In the genomic region with DNA sequence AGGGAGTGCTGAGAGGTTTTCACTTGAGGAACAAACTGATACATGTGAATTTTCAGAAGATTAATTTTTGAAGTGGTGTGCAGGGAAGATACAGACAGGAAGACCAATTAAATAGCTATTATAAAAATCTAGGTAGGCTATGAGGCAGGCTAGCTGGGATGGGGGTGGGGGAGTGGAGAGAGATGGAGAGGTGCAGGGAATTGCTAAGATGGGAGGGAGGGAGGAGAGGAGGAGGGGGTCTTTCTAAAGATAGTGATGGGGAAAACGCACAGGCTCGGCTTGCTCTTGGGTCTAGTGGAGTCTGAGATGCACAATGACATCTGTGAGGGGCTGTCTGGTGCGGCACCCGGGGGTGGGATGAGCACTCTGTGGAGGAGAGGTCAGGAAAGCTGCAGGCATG, we compare ENCODE assay signal across 22 cellular contexts. TPM values are rescaled to one million over a fixed set of nuclear protein-coding genes. Genes with fewer than 3 reads are reported as not detected.
DNase-seq lines count a peak whose midpoint lies in the region; ATAC-seq and TF ChIP-seq lines count a peak whose summit lies in the region.
"Had no signal": no experiment of that assay in that cellular context is flagged by ENCODE, and none has a peak within 500 bp of the region (broad histone marks: within the 10 kb centered on the region; RNA-seq: fewer than 3 reads in every experiment).

No MANE protein-coding gene starts in this region.

- H3K4me1 Mint-ChIP-seq in activated CD8-positive, alpha-beta memory T cell treated with anti-CD3 and anti-CD28 coated beads, Interleukin-2, amount 10 ng/mL, durations not matched to agents 7 days and 5 days: peaks cover 13% of the 10 kb centered on the region
- peaks cover 36 to 40% of the 10 kb centered on the region in 2 experiments for H3K4me1 Mint-ChIP-seq in H9
- H3K4me1 Mint-ChIP-seq in glutamatergic neuron (ENCODE audit: low read depth, unreplicated experiment): peaks cover 18% of the 10 kb centered on the region
- H3K4me1 Mint-ChIP-seq: IgD-negative memory B cell had no signal

- H3K9me3 Mint-ChIP-seq in activated CD8-positive, alpha-beta memory T cell treated with anti-CD3 and anti-CD28 coated beads, Interleukin-2, amount 10 ng/mL, durations not matched to agents 7 days and 5 days (ENCODE audit: low read depth): no peaks in the 10 kb centered on the region
- H3K9me3 Mint-ChIP-seq in H9: no peaks in the 10 kb centered on the region
- H3K9me3 Mint-ChIP-seq in glutamatergic neuron (ENCODE audit: unreplicated experiment): peaks cover 1% of the 10 kb centered on the region
- H3K9me3 Mint-ChIP-seq: CD8-positive, alpha-beta memory T cell; HFFc6; IgD-negative memory B cell had no signal

- H3K9ac ChIP-seq in H9 (ENCODE audit: extremely low read depth, insufficient read length, low read length): no peak overlapping the region
- H3K9ac ChIP-seq: BLaER1 had no signal

- peak; percentile 30 for DNase-seq in activated CD8-positive, alpha-beta memory T cell treated with anti-CD3 and anti-CD28 coated beads, Interleukin-2, amount 10 ng/mL, durations not matched to agents 7 days and 5 days
- DNase-seq in activated CD8-positive, alpha-beta memory T cell treated with anti-CD3 and anti-CD28 coated beads for 24 hours: no peak
- DNase-seq in DMS79 (lab: John Stamatoyannopoulos, UW) (peak; percentile 54), H9 (no peak), glutamatergic neuron (no peak), SIG-M5 (lab: John Stamatoyannopoulos, UW) (no peak), CD1c-positive myeloid dendritic cell (ENCODE audit: extremely low spot score) (no peak)
- DNase-seq: 8988T; CD8-positive, alpha-beta memory T cell; COR-L47; DMS 273 treated with DMSO at 0.1 percent for 48 hours; DMS53; GDM1; GOT3; HCEC 1CT; HFFc6; KBM-7 had no signal

- no peak for ATAC-seq in activated CD8-positive, alpha-beta memory T cell treated with anti-CD3 and anti-CD28 coated beads, Interleukin-2, amount 10 ng/mL, durations not matched to agents 7 days and 5 days
- no peak for ATAC-seq in HG02885 (IDR thresholded peaks at IDR 0.05; ENCODE audit: poor library complexity, unreplicated experiment)
- ATAC-seq: HepG2 had no signal

- H3K18ac ChIP-seq in H9 (ENCODE audit: insufficient read length, low read depth, low read length): no peak overlapping the region

- no peak for TF ChIP-seq CTCF in H9 (conservative IDR thresholded peaks at IDR 0.05)
- no peak for TF ChIP-seq CTCF in glutamatergic neuron (IDR thresholded peaks at IDR 0.05; ENCODE audit: partially characterized antibody, unreplicated experiment)

- no peak overlapping the region for H4K8ac ChIP-seq in H9 (replicated peaks; ENCODE audit: insufficient read length, low read depth, low read length)

- H2AK5ac ChIP-seq in H9 (ENCODE audit: insufficient read length, low read length): no peak overlapping the region

- H3K14ac ChIP-seq in H9 (ENCODE audit: insufficient read depth, low read length): no peak overlapping the region

- H3K27me3 Mint-ChIP-seq in activated CD8-positive, alpha-beta memory T cell treated with anti-CD3 and anti-CD28 coated beads, Interleukin-2, amount 10 ng/mL, durations not matched to agents 7 days and 5 days: no peaks in the 10 kb centered on the region
- H3K27me3 Mint-ChIP-seq in H9 (ENCODE audit: low read depth): no peaks in the 10 kb centered on the region
- H3K27me3 Mint-ChIP-seq in glutamatergic neuron (ENCODE audit: unreplicated experiment): no peaks in the 10 kb centered on the region
- H3K27me3 Mint-ChIP-seq: CD8-positive, alpha-beta memory T cell had no signal

- H3K79me1 ChIP-seq in H9 (ENCODE audit: insufficient read depth, low read depth, low read length, poor library complexity, severe bottlenecking): peaks cover 3% of the 10 kb centered on the region

- peaks cover 10% of the 10 kb centered on the region; the same call in 1 of the 2 replicates for H3K4me1 ChIP-seq in H9 (ENCODE audit: insufficient read depth, low read length)
- H3K4me1 ChIP-seq: BLaER1 had no signal

- no peak overlapping the region for H2BK12ac ChIP-seq in H9 (ENCODE audit: insufficient read length, low read depth, low read length)

- H3K36me3 Mint-ChIP-seq in activated CD8-positive, alpha-beta memory T cell treated with anti-CD3 and anti-CD28 coated beads, Interleukin-2, amount 10 ng/mL, durations not matched to agents 7 days and 5 days: no peaks in the 10 kb centered on the region
- H3K36me3 Mint-ChIP-seq in H9 (ENCODE audit: insufficient read depth in 1 of 3, low read depth in 3 of 3): peaks cover 5 to 11% (median 9%) of the 10 kb centered on the region in 3 experiments; a peak in 5 of 7 replicates
- H3K36me3 Mint-ChIP-seq in glutamatergic neuron (ENCODE audit: unreplicated experiment): no peaks in the 10 kb centered on the region
- H3K36me3 Mint-ChIP-seq: IgD-negative memory B cell had no signal

- CTCF ChIA-PET in activated CD8-positive, alpha-beta memory T cell treated with anti-CD3 and anti-CD28 coated beads, Interleukin-2, amount 10 ng/mL, durations not matched to agents 7 days and 5 days (lab: Charles Lee): interaction anchor here (1.5 kb wide), 1 partner anchor 16 kb away, joined by 3 read pairs; no protein-coding TSS in a partner anchor

- no peak overlapping the region for H2BK20ac ChIP-seq in H9 (ENCODE audit: low read depth, low read length, poor library complexity, severe bottlenecking)

- H3K4ac ChIP-seq in H9 (ENCODE audit: low read depth, low read length): no peak overlapping the region

- H2BK15ac ChIP-seq in H9 (ENCODE audit: low read depth, low read length): no peak overlapping the region

- no peak overlapping the region for H2AFZ ChIP-seq in H9 (ENCODE audit: low read length)

- H4K5ac ChIP-seq in H9 (ENCODE audit: insufficient read length, low read depth, low read length): no peak overlapping the region

- no peak overlapping the region for H2BK120ac ChIP-seq in H9 (ENCODE audit: low read depth, low read length, poor library complexity, severe bottlenecking)

- no peak overlapping the region for H2BK5ac ChIP-seq in H9 (ENCODE audit: insufficient read length, low read length)

- peaks cover 4% of the 10 kb centered on the region; the same call in 1 of the 2 replicates for H3K79me2 ChIP-seq in H9 (ENCODE audit: insufficient read depth, low read length)

- H3K23me2 ChIP-seq in H9 (ENCODE audit: insufficient read length, low read depth, low read length, poor library complexity, severe bottlenecking): no peaks in the 10 kb centered on the region

- no peak overlapping the region for H3K23ac ChIP-seq in H9 (ENCODE audit: insufficient read length, low read depth, low read length)

- H3T11ph ChIP-seq in H9 (ENCODE audit: low read length): no peak overlapping the region

- no peak overlapping the region for H3K27ac ChIP-seq in H9 (ENCODE audit: insufficient read length, low read depth, low read length)
- H3K27ac ChIP-seq: BLaER1 had no signal

- H3K56ac ChIP-seq in H9 (ENCODE audit: insufficient read length, low read depth, low read length): no peak overlapping the region

- H3K4me2 ChIP-seq in H9 (ENCODE audit: insufficient read depth, insufficient read length, low read length): no peak overlapping the region
- H3K4me2 ChIP-seq: BLaER1 had no signal

- H3K27ac Mint-ChIP-seq in activated CD8-positive, alpha-beta memory T cell treated with anti-CD3 and anti-CD28 coated beads, Interleukin-2, amount 10 ng/mL, durations not matched to agents 7 days and 5 days: no peak overlapping the region
- H3K27ac Mint-ChIP-seq in H9 (peak overlapping the region; percentile 9 to 20 (median 17); a peak in 3 of 7 replicates), glutamatergic neuron (ENCODE audit: unreplicated experiment) (peak overlapping the region; percentile 84)
- H3K27ac Mint-ChIP-seq: HFFc6, IgD-negative memory B cell had no signal

- no peaks in the 10 kb centered on the region for H4K20me1 ChIP-seq in H9 (ENCODE audit: control insufficient read depth, insufficient read depth, insufficient read length)
- H4K20me1 ChIP-seq: BLaER1 had no signal

- no peaks in the 10 kb centered on the region for H3K27me3 ChIP-seq in H9 (ENCODE audit: insufficient read depth, low read length)
- H3K27me3 ChIP-seq: BLaER1 had no signal

- H3K4me3 Mint-ChIP-seq in activated CD8-positive, alpha-beta memory T cell treated with anti-CD3 and anti-CD28 coated beads, Interleukin-2, amount 10 ng/mL, durations not matched to agents 7 days and 5 days: no peak overlapping the region
- peak overlapping the region in 1 of 2 experiments; percentile 57; a peak in 2 of 5 replicates for H3K4me3 Mint-ChIP-seq in H9
- peak overlapping the region; percentile 2 for H3K4me3 Mint-ChIP-seq in glutamatergic neuron (ENCODE audit: unreplicated experiment)
- H3K4me3 Mint-ChIP-seq: CD14-positive monocyte; CD8-positive, alpha-beta memory T cell; HFFc6; IgD-negative memory B cell had no signal

- WGBS in H9 (ENCODE audit: extremely low coverage, insufficient read length, low lambda C conversion rate): no CpG with 5 or more reads among the region's 4 CpGs

- no peak overlapping the region for H4K91ac ChIP-seq in H9 (ENCODE audit: insufficient read length, low read depth, low read length)

- no peaks in the 10 kb centered on the region for H3K9me3 ChIP-seq in H9 (ENCODE audit: control insufficient read depth, low read depth, low read length)
- H3K9me3 ChIP-seq: BLaER1 had no signal

RNA-seq across cellular contexts. Expression of gene ATXN7L1, which starts 15.1 kb away (rescaled TPM):
- 1 to 10 TPM; 4.2 to 9.1 TPM for total RNA-seq in activated CD8-positive, alpha-beta memory T cell treated with anti-CD3 and anti-CD28 coated beads, Interleukin-2, amount 10 ng/mL, durations not matched to agents 7 days and 5 days
- 22.0 and 24.3 TPM in 2 replicates for total RNA-seq in H9 (2021)
- 20.6 TPM for total RNA-seq in glutamatergic neuron (ENCODE audit: unreplicated experiment)

Comparison
In these comparisons a context has a peak if more than half of its experiments do, and no peak if none do; other contexts are left out.
1. DNase-seq: peak in activated CD8-positive, alpha-beta memory T cell treated with anti-CD3 and anti-CD28 coated beads, Interleukin-2, amount 10 ng/mL, durations not matched to agents 7 days and 5 days (single experiment) and DMS79 (single experiment); none in activated CD8-positive, alpha-beta memory T cell treated with anti-CD3 and anti-CD28 coated beads for 24 hours (single experiment), H9 (single experiment), glutamatergic neuron (single experiment), SIG-M5 (single experiment) and CD1c-positive myeloid dendritic cell (single experiment).